Comparison of ENCODE assay signal across 2 cellular contexts in genomic region chr22:17890892-17891291, GRCh38.
TF ChIP-seq lines count a peak whose summit lies in the region.

No MANE protein-coding gene starts in this region.

TF ChIP-seq in liver, 16 proteins besides CTCF, POLR2A, EP300 and RAD21 (continued from another document):
- TF ChIP-seq, protein P1, sequence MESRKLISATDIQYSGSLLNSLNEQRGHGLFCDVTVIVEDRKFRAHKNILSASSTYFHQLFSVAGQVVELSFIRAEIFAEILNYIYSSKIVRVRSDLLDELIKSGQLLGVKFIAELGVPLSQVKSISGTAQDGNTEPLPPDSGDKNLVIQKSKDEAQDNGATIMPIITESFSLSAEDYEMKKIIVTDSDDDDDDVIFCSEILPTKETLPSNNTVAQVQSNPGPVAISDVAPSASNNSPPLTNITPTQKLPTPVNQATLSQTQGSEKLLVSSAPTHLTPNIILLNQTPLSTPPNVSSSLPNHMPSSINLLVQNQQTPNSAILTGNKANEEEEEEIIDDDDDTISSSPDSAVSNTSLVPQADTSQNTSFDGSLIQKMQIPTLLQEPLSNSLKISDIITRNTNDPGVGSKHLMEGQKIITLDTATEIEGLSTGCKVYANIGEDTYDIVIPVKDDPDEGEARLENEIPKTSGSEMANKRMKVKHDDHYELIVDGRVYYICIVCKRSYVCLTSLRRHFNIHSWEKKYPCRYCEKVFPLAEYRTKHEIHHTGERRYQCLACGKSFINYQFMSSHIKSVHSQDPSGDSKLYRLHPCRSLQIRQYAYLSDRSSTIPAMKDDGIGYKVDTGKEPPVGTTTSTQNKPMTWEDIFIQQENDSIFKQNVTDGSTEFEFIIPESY (IDR thresholded peaks at IDR 0.05) = no peak
- TF ChIP-seq NR2F2 (IDR thresholded peaks at IDR 0.05) = no peak
- TF ChIP-seq JUND (IDR thresholded peaks at IDR 0.05) = no peak
- TF ChIP-seq EGR1 (IDR thresholded peaks at IDR 0.05; ENCODE audit: low read depth in 2 of 2) = no peak
- no peak for TF ChIP-seq HNF4G (IDR thresholded peaks at IDR 0.05)
- no peak for TF ChIP-seq REST (IDR thresholded peaks at IDR 0.05)
- TF ChIP-seq TAF1 (conservative IDR thresholded peaks at IDR 0.05) = no peak
- no peak for TF ChIP-seq SP1 (IDR thresholded peaks at IDR 0.05)
- TF ChIP-seq YY1 (IDR thresholded peaks at IDR 0.05) = no peak
- TF ChIP-seq FOXA1 (IDR thresholded peaks at IDR 0.05) = no peak
- TF ChIP-seq, protein P2, sequence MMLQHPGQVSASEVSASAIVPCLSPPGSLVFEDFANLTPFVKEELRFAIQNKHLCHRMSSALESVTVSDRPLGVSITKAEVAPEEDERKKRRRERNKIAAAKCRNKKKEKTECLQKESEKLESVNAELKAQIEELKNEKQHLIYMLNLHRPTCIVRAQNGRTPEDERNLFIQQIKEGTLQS (IDR thresholded peaks at IDR 0.05) = no peak
- no peak for TF ChIP-seq FOXA2 (IDR thresholded peaks at IDR 0.05)
- no peak for TF ChIP-seq RXRA (IDR thresholded peaks at IDR 0.05)

TF ChIP-seq in HepG2, 621 proteins besides CTCF, POLR2A, EP300 and RAD21 (continued from another document):
- TF ChIP-seq, protein P3, sequence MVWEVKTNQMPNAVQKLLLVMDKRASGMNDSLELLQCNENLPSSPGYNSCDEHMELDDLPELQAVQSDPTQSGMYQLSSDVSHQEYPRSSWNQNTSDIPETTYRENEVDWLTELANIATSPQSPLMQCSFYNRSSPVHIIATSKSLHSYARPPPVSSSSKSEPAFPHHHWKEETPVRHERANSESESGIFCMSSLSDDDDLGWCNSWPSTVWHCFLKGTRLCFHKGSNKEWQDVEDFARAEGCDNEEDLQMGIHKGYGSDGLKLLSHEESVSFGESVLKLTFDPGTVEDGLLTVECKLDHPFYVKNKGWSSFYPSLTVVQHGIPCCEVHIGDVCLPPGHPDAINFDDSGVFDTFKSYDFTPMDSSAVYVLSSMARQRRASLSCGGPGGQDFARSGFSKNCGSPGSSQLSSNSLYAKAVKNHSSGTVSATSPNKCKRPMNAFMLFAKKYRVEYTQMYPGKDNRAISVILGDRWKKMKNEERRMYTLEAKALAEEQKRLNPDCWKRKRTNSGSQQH (CRISPR knock-in tag; IDR thresholded peaks at IDR 0.05; ENCODE audit: low read depth) = no peak
- TF ChIP-seq ZNF24 (IDR thresholded peaks at IDR 0.05) = no peak
- TF ChIP-seq CREM (IDR thresholded peaks at IDR 0.05) = no peak
- TF ChIP-seq CREM (CRISPR knock-in tag; IDR thresholded peaks at IDR 0.05) = no peak
- TF ChIP-seq, protein P4, sequence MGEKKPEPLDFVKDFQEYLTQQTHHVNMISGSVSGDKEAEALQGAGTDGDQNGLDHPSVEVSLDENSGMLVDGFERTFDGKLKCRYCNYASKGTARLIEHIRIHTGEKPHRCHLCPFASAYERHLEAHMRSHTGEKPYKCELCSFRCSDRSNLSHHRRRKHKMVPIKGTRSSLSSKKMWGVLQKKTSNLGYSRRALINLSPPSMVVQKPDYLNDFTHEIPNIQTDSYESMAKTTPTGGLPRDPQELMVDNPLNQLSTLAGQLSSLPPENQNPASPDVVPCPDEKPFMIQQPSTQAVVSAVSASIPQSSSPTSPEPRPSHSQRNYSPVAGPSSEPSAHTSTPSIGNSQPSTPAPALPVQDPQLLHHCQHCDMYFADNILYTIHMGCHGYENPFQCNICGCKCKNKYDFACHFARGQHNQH (CRISPR knock-in tag; IDR thresholded peaks at IDR 0.05) = no peak
- no peak for TF ChIP-seq ZBTB21 (CRISPR knock-in tag; IDR thresholded peaks at IDR 0.05)
- TF ChIP-seq MAF1 (CRISPR knock-in tag; IDR thresholded peaks at IDR 0.05; ENCODE audit: borderline replicate concordance) = no peak
- no peak for TF ChIP-seq NR2F1 (CRISPR knock-in tag; IDR thresholded peaks at IDR 0.05)
- TF ChIP-seq ZNF564 (CRISPR knock-in tag; IDR thresholded peaks at IDR 0.05) = no peak
- TF ChIP-seq TMF1 (CRISPR knock-in tag; IDR thresholded peaks at IDR 0.05; ENCODE audit: low read depth) = no peak
- TF ChIP-seq, protein P5, sequence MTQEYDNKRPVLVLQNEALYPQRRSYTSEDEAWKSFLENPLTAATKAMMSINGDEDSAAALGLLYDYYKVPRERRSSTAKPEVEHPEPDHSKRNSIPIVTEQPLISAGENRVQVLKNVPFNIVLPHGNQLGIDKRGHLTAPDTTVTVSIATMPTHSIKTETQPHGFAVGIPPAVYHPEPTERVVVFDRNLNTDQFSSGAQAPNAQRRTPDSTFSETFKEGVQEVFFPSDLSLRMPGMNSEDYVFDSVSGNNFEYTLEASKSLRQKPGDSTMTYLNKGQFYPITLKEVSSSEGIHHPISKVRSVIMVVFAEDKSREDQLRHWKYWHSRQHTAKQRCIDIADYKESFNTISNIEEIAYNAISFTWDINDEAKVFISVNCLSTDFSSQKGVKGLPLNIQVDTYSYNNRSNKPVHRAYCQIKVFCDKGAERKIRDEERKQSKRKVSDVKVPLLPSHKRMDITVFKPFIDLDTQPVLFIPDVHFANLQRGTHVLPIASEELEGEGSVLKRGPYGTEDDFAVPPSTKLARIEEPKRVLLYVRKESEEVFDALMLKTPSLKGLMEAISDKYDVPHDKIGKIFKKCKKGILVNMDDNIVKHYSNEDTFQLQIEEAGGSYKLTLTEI (CRISPR knock-in tag; conservative IDR thresholded peaks at IDR 0.05) = no peak
TF ChIP-seq in HepG2: peak in this region for 0.
